Comparison of ENCODE assay signal across 10 cellular contexts in genomic region chr5:132751444-132751843, GRCh38. TPM values are rescaled to one million over a fixed set of nuclear protein-coding genes. Genes with fewer than 3 reads are reported as not detected.
DNase-seq lines count a peak whose midpoint lies in the region; ATAC-seq and TF ChIP-seq lines count a peak whose summit lies in the region.
"Had no signal": no experiment of that assay in that cellular context is flagged by ENCODE, and none has a peak within 500 bp of the region (broad histone marks: within the 10 kb centered on the region; RNA-seq: fewer than 3 reads in every experiment).

No MANE protein-coding gene starts in this region.

- H3K36me3 ChIP-seq in tibial nerve (no peaks in the 10 kb centered on the region), HAP-1 (replicated peaks) (no peaks in the 10 kb centered on the region)

- TF ChIP-seq POLR2A in tibial nerve (IDR thresholded peaks at IDR 0.05) = no peak

- intact Hi-C loops in Right ventricle myocardium inferior (cut with DNase I) (no loop called here), cardiac septum (cut with DNase I) (no loop called here)

- H3K27ac ChIP-seq in tibial nerve = peak overlapping the region in 1 of 4 donors; percentile 40

- peak in 1 of 2 donors; percentile 60 for TF ChIP-seq EP300 in tibial nerve (IDR thresholded peaks at IDR 0.05)

- WGBS in tibial nerve, 2 donors = 62 to 75% methylated on average over 7 of the region's 7 CpGs

- ATAC-seq in Right ventricle myocardium inferior (peak; percentile 62), HG03108 (IDR thresholded peaks at IDR 0.05; ENCODE audit: unreplicated experiment) (peak; percentile 21)
- ATAC-seq: Panc1 had no signal

- no peak for DNase-seq in Right ventricle myocardium inferior (ENCODE audit: missing footprints)
- DNase-seq in cardiac septum (ENCODE audit: low spot score) = no peak
- DNase-seq in cardiac fibroblast (ENCODE audit: low read depth in 2 of 2) = peak; percentile 92 to 96
- DNase-seq in tibial nerve (ENCODE audit: low spot score in 2 of 2) = peak; percentile 54 to 83
- DNase-seq in T-helper 9 cell = no peak
- no peak for DNase-seq in OCI-M1 (lab: John Stamatoyannopoulos, UW)
- DNase-seq in HAP-1 (ENCODE audit: low spot score in 2 of 2) = no peak

- H3K4me3 ChIP-seq in cardiac fibroblast (replicated peaks in 1 of 2; ENCODE audit: low read depth in 2 of 2, low read length in 2 of 2) = no peak overlapping the region
- no peak overlapping the region for H3K4me3 ChIP-seq in tibial nerve
- no peak overlapping the region for H3K4me3 ChIP-seq in HAP-1
- H3K4me3 ChIP-seq: lung had no signal

- H3K27me3 ChIP-seq in tibial nerve (peaks cover 0 to 17% of the 10 kb centered on the region in 2 donors), HAP-1 (ENCODE audit: low read depth) (no peaks in the 10 kb centered on the region)

- no peaks in the 10 kb centered on the region for H3K9me3 ChIP-seq in tibial nerve
- H3K9me3 ChIP-seq in HAP-1 = no peaks in the 10 kb centered on the region

- H3K4me1 ChIP-seq in tibial nerve = peaks cover 0 to 32% (median 5%) of the 10 kb centered on the region in 4 donors
- H3K4me1 ChIP-seq in HAP-1 = no peaks in the 10 kb centered on the region

- in situ Hi-C loops in HAP-1 (cut with MboI; ENCODE audit: low sequenced_read_pairs) = no loop called here

- TF ChIP-seq CTCF in cardiac fibroblast (IDR thresholded peaks at IDR 0.05; ENCODE audit: low read depth, low read length) (no peak), tibial nerve (IDR thresholded peaks at IDR 0.05) (no peak)

RNA-seq across cellular contexts. Expression of gene CCNI2, which starts 4.2 kb away (rescaled TPM):
- 0.16 TPM for total RNA-seq in Right ventricle myocardium inferior
- not detected for total RNA-seq in cardiac septum
- total RNA-seq in tibial nerve = not detected

RNA-seq across cellular contexts. Expression of gene KIF3A, which starts 14.1 kb away (rescaled TPM):
- total RNA-seq in Right ventricle myocardium inferior (10.2 TPM), cardiac septum (10.9 TPM), tibial nerve (10 to 100 TPM in 3 of 4 donors, 1 to 10 TPM in 1; 8.4 to 11.6 (median 10.7) TPM)

RNA-seq across cellular contexts. Expression of gene SEPTIN8, which starts 25.6 kb away (rescaled TPM):
- total RNA-seq in Right ventricle myocardium inferior (28.5 TPM), cardiac septum (45.2 TPM), tibial nerve (10 to 100 TPM; 38.5 to 48.3 (median 44.2) TPM)

Comparison
In these comparisons a context has a peak if more than half of its experiments do, and no peak if none do; other contexts are left out.
1. DNase-seq: peak in cardiac fibroblast (2 of 2) and tibial nerve (2 of 2); none in Right ventricle myocardium inferior (single experiment), cardiac septum (single experiment), T-helper 9 cell (single experiment), OCI-M1 (single experiment) and HAP-1 (0 of 2).